7 cellular contexts compared by ENCODE assay signal in the genomic region with DNA sequence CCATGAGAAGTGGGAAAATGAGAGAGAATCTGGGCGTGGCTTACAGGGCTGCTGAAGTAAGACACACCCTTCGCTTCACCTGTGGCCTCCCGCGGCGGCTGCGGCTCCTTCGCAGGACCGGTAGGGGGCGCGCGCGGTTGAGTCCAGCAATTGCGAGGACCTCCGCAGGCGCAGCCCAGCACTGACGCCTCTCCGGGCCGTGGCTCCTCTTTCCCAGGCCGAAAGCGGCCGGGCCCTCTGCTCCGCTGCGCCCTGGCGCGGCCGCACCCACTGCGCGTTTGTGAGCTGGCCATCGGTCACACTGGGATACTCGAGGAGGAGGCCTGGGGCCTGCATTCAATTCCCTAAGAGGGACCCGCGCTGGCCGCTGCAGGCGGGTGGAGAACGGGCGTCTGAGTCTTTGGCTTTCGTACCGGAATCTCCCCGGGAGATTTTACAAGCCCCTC.
DNase-seq lines count a peak whose midpoint lies in the region; ATAC-seq and TF ChIP-seq lines count a peak whose summit lies in the region.

A gene (minus strand): TSS at position 215 of the 446 bp plus-strand sequence. CDS start 13,940 bp downstream, outside the sequence.

- ATAC-seq in GM18499 (IDR thresholded peaks at IDR 0.05; ENCODE audit: insufficient read depth, unreplicated experiment) (peak; percentile 83), HG02884 (IDR thresholded peaks at IDR 0.05; ENCODE audit: unreplicated experiment) (peak; percentile 100)

- H3K4me3 ChIP-seq in coronary artery = peak within 1 kb of the TSS; percentile 73

- H3K27ac ChIP-seq in coronary artery (peak within 1 kb of the TSS; percentile 55 to 77), layer of hippocampus (ENCODE audit: low read depth, low read length) (peak within 1 kb of the TSS; percentile 80)

- TF ChIP-seq CTCF in coronary artery (IDR thresholded peaks at IDR 0.05) = peak; percentile 95

- DNase-seq in NCI-H2107 (lab: John Stamatoyannopoulos, UW) (peak; percentile 34), coronary artery (ENCODE audit: low spot score) (peak; percentile 84)
- peak; percentile 93 for DNase-seq in activated CD4-positive, alpha-beta T cell treated with anti-CD3 and anti-CD28 coated beads for 48 hours
- peak; percentile 74 to 84 (median 80) for DNase-seq in stimulated activated CD4-positive, alpha-beta T cell treated with anti-CD3 and anti-CD28 coated beads, Interleukin-1b, Interleukin-23, amount 100 ng/mL, for 24 hours (ENCODE audit: low read depth in 4 of 4, low spot score in 1 of 4)

- no peaks in the 10 kb centered on the region for H3K27me3 ChIP-seq in layer of hippocampus (ENCODE audit: control insufficient read depth, insufficient read depth, low read length)

Comparison
In these comparisons a context has a peak if more than half of its experiments do, and no peak if none do; other contexts are left out.
1. Peak in every context shown above with its lines: DNase-seq, ATAC-seq, H3K4me3 ChIP-seq and H3K27ac ChIP-seq.
2. DNase-seq: peak in every context shown above with its lines; median percentile 93 in activated CD4-positive, alpha-beta T cell treated with anti-CD3 and anti-CD28 coated beads for 48 hours; 84 in coronary artery; 80 in stimulated activated CD4-positive, alpha-beta T cell treated with anti-CD3 and anti-CD28 coated beads, Interleukin-1b, Interleukin-23, amount 100 ng/mL, for 24 hours; 34 in NCI-H2107.